10 cellular contexts compared by ENCODE assay signal in genomic region chr16:20611350-20611902, GRCh38. TPM values are rescaled to one million over a fixed set of nuclear protein-coding genes. Genes with fewer than 3 reads are reported as not detected.
DNase-seq lines count a peak whose midpoint lies in the region; ATAC-seq and TF ChIP-seq lines count a peak whose summit lies in the region.
"Had no signal": no experiment of that assay in that cellular context is flagged by ENCODE, and none has a peak within 500 bp of the region (broad histone marks: within the 10 kb centered on the region; RNA-seq: fewer than 3 reads in every experiment).

No MANE protein-coding gene starts in this region.

- H3K27ac Mint-ChIP-seq in nephron progenitor cell = peak overlapping the region; percentile 78
- H3K27ac Mint-ChIP-seq in glutamatergic neuron (ENCODE audit: unreplicated experiment) = no peak overlapping the region

- H3K36me3 Mint-ChIP-seq in nephron progenitor cell (ENCODE audit: low read depth) = no peaks in the 10 kb centered on the region
- no peaks in the 10 kb centered on the region for H3K36me3 Mint-ChIP-seq in glutamatergic neuron (ENCODE audit: unreplicated experiment)

- peak in 8 of 14 donors; percentile 15 to 99 (median 50) for DNase-seq in C1 segment of cervical spinal cord (lab: John Stamatoyannopoulos, UW)
- DNase-seq in NCI-H2107 (lab: John Stamatoyannopoulos, UW) = peak; percentile 42
- DNase-seq in coronary artery (ENCODE audit: low spot score) = peak; percentile 85
- DNase-seq in nephron progenitor cell = no peak
- no peak for DNase-seq in glutamatergic neuron
- no peak for DNase-seq in ACHN
- DNase-seq in activated CD4-positive, alpha-beta T cell treated with anti-CD3 and anti-CD28 coated beads, Interleukin-2, amount 50 U/mL, for 4 hours = no peak
- DNase-seq: T-helper 9 cell had no signal

- peaks cover 17% of the 10 kb centered on the region for H3K27me3 Mint-ChIP-seq in nephron progenitor cell (ENCODE audit: low read depth, poor library complexity)
- H3K27me3 Mint-ChIP-seq in glutamatergic neuron (ENCODE audit: unreplicated experiment) = peaks cover 3% of the 10 kb centered on the region

- H3K4me3 ChIP-seq in coronary artery = peak overlapping the region; percentile 51

- in situ Hi-C loops in ACHN (cut with HindIII; ENCODE audit: low pct_ligation_motif_present, low pct_unique_long_range_greater_than_20kb, low sequenced_read_pairs) = no loop called here

- peak overlapping the region; percentile 66 to 95 for H3K27ac ChIP-seq in coronary artery

- ATAC-seq in GM18867 (IDR thresholded peaks at IDR 0.05; ENCODE audit: unreplicated experiment) = no peak

- peaks cover 7% of the 10 kb centered on the region for H3K4me1 Mint-ChIP-seq in nephron progenitor cell
- H3K4me1 Mint-ChIP-seq in glutamatergic neuron (ENCODE audit: low read depth, unreplicated experiment) = no peaks in the 10 kb centered on the region

- H3K4me3 Mint-ChIP-seq in nephron progenitor cell = no peak overlapping the region
- H3K4me3 Mint-ChIP-seq in glutamatergic neuron (ENCODE audit: unreplicated experiment) = no peak overlapping the region

- no peak for TF ChIP-seq CTCF in coronary artery (IDR thresholded peaks at IDR 0.05)
- no peak for TF ChIP-seq CTCF in nephron progenitor cell (IDR thresholded peaks at IDR 0.05)
- no peak for TF ChIP-seq CTCF in glutamatergic neuron (IDR thresholded peaks at IDR 0.05; ENCODE audit: partially characterized antibody, unreplicated experiment)

- H3K9me3 Mint-ChIP-seq in nephron progenitor cell = no peaks in the 10 kb centered on the region
- peaks cover 13% of the 10 kb centered on the region for H3K9me3 Mint-ChIP-seq in glutamatergic neuron (ENCODE audit: unreplicated experiment)

RNA-seq across cellular contexts. Expression of gene ACSM2B, which starts 35.3 kb away (rescaled TPM):
- total RNA-seq in glutamatergic neuron (ENCODE audit: unreplicated experiment) = not detected
- total RNA-seq: LHCN-M2 had no signal

Comparison
In these comparisons a context has a peak if more than half of its experiments do, and no peak if none do; other contexts are left out.
1. DNase-seq: peak in C1 segment of cervical spinal cord (8 of 14), NCI-H2107 (single experiment) and coronary artery (single experiment); none in nephron progenitor cell (single experiment), glutamatergic neuron (single experiment), ACHN (single experiment) and activated CD4-positive, alpha-beta T cell treated with anti-CD3 and anti-CD28 coated beads, Interleukin-2, amount 50 U/mL, for 4 hours (0 of 2).